8 cellular contexts compared by ENCODE assay signal in the genomic region with DNA sequence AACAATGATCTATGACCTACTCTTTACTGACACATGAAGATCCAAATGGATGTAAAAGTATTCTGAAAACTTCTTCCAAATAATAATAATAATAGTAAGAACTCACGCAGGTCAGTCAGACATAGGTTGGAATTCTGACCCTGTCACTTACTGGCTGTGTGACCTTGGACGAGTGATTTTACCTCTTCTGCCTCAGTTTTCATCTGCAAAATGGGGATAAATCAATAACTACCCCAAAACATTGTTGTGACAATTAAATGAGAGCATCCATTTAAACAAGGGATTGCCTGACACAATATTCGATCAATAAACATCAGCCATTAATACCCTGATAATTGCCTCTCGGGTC. TPM values are rescaled to one million over a fixed set of nuclear protein-coding genes. Genes with fewer than 3 reads are reported as not detected.
DNase-seq lines count a peak whose midpoint lies in the region; ATAC-seq and TF ChIP-seq lines count a peak whose summit lies in the region.

No MANE protein-coding gene starts in this region.

- intact Hi-C loops in heart left ventricle (cut with DNase I) = loop anchor here in 6 of 10 donors (5.0 to 10.0 kb wide), 8 partner anchors 195 to 1487 kb away; no protein-coding TSS in a partner anchor
- intact Hi-C loops in left cardiac atrium (cut with DNase I) = loop anchor here (5.0 to 10.0 kb wide), 5 partner anchors 225 to 1475 kb away; no protein-coding TSS in a partner anchor
- intact Hi-C loops in body of pancreas (cut with DNase I) = no loop called here
- intact Hi-C loops in uterus (cut with DNase I; ENCODE audit: low total_unique reads) = loop anchor here (10.0 kb wide), 1 partner anchor 1485 kb away; no protein-coding TSS in a partner anchor

- H3K27me3 ChIP-seq in heart left ventricle (peaks cover 0 to 3% (median 0%) of the 10 kb centered on the region in 9 donors), body of pancreas (no peaks in the 10 kb centered on the region), uterus (no peaks in the 10 kb centered on the region)

- 10 to 17% (median 15%) methylated on average over 4 of the region's 4 CpGs for WGBS in heart left ventricle, 4 donors
- WGBS in body of pancreas, 2 donors = 3 to 5% methylated on average over 4 of the region's 4 CpGs
- 13 to 19% methylated on average over 3 to 4 of the region's 4 CpGs for WGBS in mesodermal cell (ENCODE audit: insufficient coverage in 2 of 2), 2 experiments

- H3K36me3 ChIP-seq in heart left ventricle = peaks cover 0 to 4% (median 0%) of the 10 kb centered on the region in 9 donors
- no peaks in the 10 kb centered on the region for H3K36me3 ChIP-seq in body of pancreas (replicated peaks in 1 of 2; ENCODE audit: insufficient read depth in 1 of 2, low read depth in 2 of 2)
- H3K36me3 ChIP-seq in mesodermal cell (ENCODE audit: control insufficient read depth, insufficient read depth, low read length) = peaks cover 7% of the 10 kb centered on the region
- no peaks in the 10 kb centered on the region for H3K36me3 ChIP-seq in uterus

- DNase-seq in heart left ventricle (no peak), left cardiac atrium (no peak), body of pancreas (no peak), uterus (no peak), H4 (ENCODE audit: low spot score) (no peak), AML-193 (lab: John Stamatoyannopoulos, UW) (no peak)
- no peak for DNase-seq in central memory CD4-positive, alpha-beta T cell

- TF ChIP-seq POLR2A in heart left ventricle (IDR thresholded peaks at IDR 0.05) (no peak), body of pancreas (IDR thresholded peaks at IDR 0.05) (no peak), uterus (IDR thresholded peaks at IDR 0.05) (no peak)

- H3K4me3 ChIP-seq in heart left ventricle (peak overlapping the region; percentile 44 to 93 (median 73)), body of pancreas (peak overlapping the region; percentile 41 to 51), mesodermal cell (ENCODE audit: extremely low read depth, insufficient read depth, low read length, poor library complexity, severe bottlenecking) (peak overlapping the region; percentile 96), uterus (peak overlapping the region; percentile 58 to 77)

- H3K9me3 ChIP-seq in heart left ventricle (no peaks in the 10 kb centered on the region), body of pancreas (no peaks in the 10 kb centered on the region), mesodermal cell (ENCODE audit: control insufficient read depth, low read length) (no peaks in the 10 kb centered on the region), uterus (no peaks in the 10 kb centered on the region)

- peak overlapping the region in 9 of 12 donors; percentile 46 to 74 (median 67) for H3K27ac ChIP-seq in heart left ventricle
- H3K27ac ChIP-seq in body of pancreas = peak overlapping the region in 3 of 4 donors; percentile 30 to 65 (median 62)
- H3K27ac ChIP-seq in mesodermal cell (ENCODE audit: low read depth, low read length, severe bottlenecking) = no peak overlapping the region
- peak overlapping the region; percentile 71 to 75 for H3K27ac ChIP-seq in uterus

- ATAC-seq in heart left ventricle = no peak
- ATAC-seq in left cardiac atrium = no peak
- no peak for ATAC-seq in body of pancreas

- H3K4me1 ChIP-seq in heart left ventricle (peaks cover 0 to 20% (median 13%) of the 10 kb centered on the region in 12 donors), body of pancreas (peaks cover 16% of the 10 kb centered on the region), mesodermal cell (ENCODE audit: control insufficient read depth, insufficient read depth, low read length, poor library complexity, severe bottlenecking) (peaks cover 4% of the 10 kb centered on the region), uterus (peaks cover 0 to 9% of the 10 kb centered on the region in 2 donors)

- TF ChIP-seq CTCF in heart left ventricle (IDR thresholded peaks at IDR 0.05) = no peak
- TF ChIP-seq CTCF in body of pancreas (IDR thresholded peaks at IDR 0.05) = no peak
- no peak for TF ChIP-seq CTCF in uterus (IDR thresholded peaks at IDR 0.05)

RNA-seq across cellular contexts. Expression of a gene that starts 0.6 kb away (rescaled TPM):
- 10 to 100 TPM; 19.6 to 37.4 (median 33.1) TPM for total RNA-seq in heart left ventricle
- 10 to 100 TPM; 24.2 to 34.4 TPM for polyA plus RNA-seq in heart left ventricle
- total RNA-seq in left cardiac atrium = 10 to 100 TPM; 25.8 to 26.2 TPM
- total RNA-seq in body of pancreas = 10 to 100 TPM; 10.6 to 30.7 TPM
- 34.0 TPM for polyA plus RNA-seq in mesodermal cell (2013, experiment 1 of 2)
- polyA plus RNA-seq in mesodermal cell (2013, experiment 2 of 2) = 28.1 TPM
- 10 to 100 TPM in 3 of 4 donors, 1 to 10 TPM in 1; 7.4 to 23.4 (median 20.7) TPM for total RNA-seq in uterus
- 29.0 and 32.3 TPM in 2 replicates for total RNA-seq in H4 (2014; rRNA removed; shearing (Covaris generic))

RNA-seq across cellular contexts. Expression of a gene that starts 6.1 kb away (rescaled TPM):
- total RNA-seq in heart left ventricle (10 to 100 TPM in 6 of 9 donors, 1 to 10 TPM in 3; 7.1 to 59.9 (median 16.2) TPM), left cardiac atrium (10 to 100 TPM; 13.6 to 18.2 TPM), body of pancreas (10 to 100 TPM; 24.1 to 40.2 TPM), uterus (10 to 100 TPM in 3 of 4 donors, 1 to 10 TPM in 1; 9.5 to 48.2 (median 33.4) TPM)
- polyA plus RNA-seq in heart left ventricle = 10 to 100 TPM; 13.8 to 25.9 TPM
- polyA plus RNA-seq in mesodermal cell (2013, experiment 1 of 2) = 42.9 TPM
- polyA plus RNA-seq in mesodermal cell (2013, experiment 2 of 2) = 30.9 TPM
- 16.2 and 18.3 TPM in 2 replicates for total RNA-seq in H4 (2014; rRNA removed; shearing (Covaris generic))

RNA-seq across cellular contexts. Expression of a gene that starts 48.5 kb away (rescaled TPM):
- total RNA-seq in heart left ventricle (10 to 100 TPM; 40.4 to 54.6 (median 49.0) TPM), left cardiac atrium (10 to 100 TPM; 50.1 to 63.9 TPM), body of pancreas (10 to 100 TPM; 50.3 to 58.3 TPM), uterus (100 to 1,000 TPM in 1 of 4 donors, 10 to 100 TPM in 3; 60.0 to 129 (median 69.0) TPM)
- polyA plus RNA-seq in heart left ventricle = 10 to 100 TPM; 41.6 to 53.2 TPM
- 100 TPM for polyA plus RNA-seq in mesodermal cell (2013, experiment 1 of 2)
- polyA plus RNA-seq in mesodermal cell (2013, experiment 2 of 2) = 99.0 TPM
- total RNA-seq in H4 (2014; rRNA removed; shearing (Covaris generic)) = 28.9 and 29.3 TPM in 2 replicates

Comparison
In these comparisons a context has a peak if more than half of its experiments do, and no peak if none do; other contexts are left out.
1. H3K4me3 ChIP-seq: peak in every context shown above with its lines; median percentile 96 in mesodermal cell; 73 in heart left ventricle; 68 in uterus; 46 in body of pancreas.